8 cellular contexts compared by ENCODE assay signal in genomic region chr11:111879637-111879960, GRCh38. TPM values are rescaled to one million over a fixed set of nuclear protein-coding genes. Genes with fewer than 3 reads are reported as not detected.
DNase-seq lines count a peak whose midpoint lies in the region; ATAC-seq and TF ChIP-seq lines count a peak whose summit lies in the region.

No MANE protein-coding gene starts in this region.

- H3K9me3 Mint-ChIP-seq in osteocyte (ENCODE audit: unreplicated experiment) = no peaks in the 10 kb centered on the region

- no peaks in the 10 kb centered on the region for H3K27me3 Mint-ChIP-seq in osteocyte (ENCODE audit: unreplicated experiment)

- peaks cover 16% of the 10 kb centered on the region for H3K4me1 Mint-ChIP-seq in osteocyte (ENCODE audit: unreplicated experiment)

- H3K36me3 Mint-ChIP-seq in osteocyte (ENCODE audit: unreplicated experiment) = peaks cover 2% of the 10 kb centered on the region

- H3K27ac Mint-ChIP-seq in osteocyte (ENCODE audit: unreplicated experiment) = peak overlapping the region; percentile 100

- H3K4me3 ChIP-seq in NT2/D1 (ENCODE audit: insufficient read length, low read depth) = peak overlapping the region; percentile 81
- peak overlapping the region; percentile 77 for H3K4me3 ChIP-seq in epithelial cell of proximal tubule (ENCODE audit: low read depth, low read length)

- peak; percentile 4 for ATAC-seq in GM18511 (IDR thresholded peaks at IDR 0.05; ENCODE audit: unreplicated experiment)
- ATAC-seq in GM21717 (IDR thresholded peaks at IDR 0.05; ENCODE audit: unreplicated experiment) = no peak

- H3K9ac ChIP-seq in NT2/D1 (ENCODE audit: insufficient read length, low read depth) = peak overlapping the region; percentile 88

- DNase-seq in NT2/D1 (ENCODE audit: low read depth, low spot score) = no peak
- DNase-seq in epithelial cell of proximal tubule (ENCODE audit: low read depth) = no peak
- DNase-seq in osteocyte (ENCODE audit: extremely low spot score, unreplicated experiment) = no peak
- no peak for DNase-seq in 8988T
- no peak for DNase-seq in NCI-H1105 treated with DMSO at 0.1 percent for 48 hours (lab: John Stamatoyannopoulos, UW)
- no peak for DNase-seq in SHP77 (lab: John Stamatoyannopoulos, UW)

- TF ChIP-seq CTCF in epithelial cell of proximal tubule (conservative IDR thresholded peaks at IDR 0.05; ENCODE audit: low read depth, low read length) (no peak), osteocyte (IDR thresholded peaks at IDR 0.05) (no peak)

- H3K4me3 Mint-ChIP-seq in osteocyte (ENCODE audit: unreplicated experiment) = peak overlapping the region; percentile 95

- H3K9me3 ChIP-seq in NT2/D1 (ENCODE audit: insufficient read depth, low read length) = no peaks in the 10 kb centered on the region

- no peaks in the 10 kb centered on the region for H3K4me1 ChIP-seq in NT2/D1 (ENCODE audit: insufficient read depth, insufficient read length)

- peaks cover 4% of the 10 kb centered on the region for H3K36me3 ChIP-seq in NT2/D1 (ENCODE audit: insufficient read depth, insufficient read length, low read length)

- no peaks in the 10 kb centered on the region for H3K27me3 ChIP-seq in NT2/D1 (ENCODE audit: insufficient read depth, insufficient read length)

RNA-seq across cellular contexts. Expression of gene CFAP68, which starts 0.3 kb away (rescaled TPM):
- total RNA-seq in epithelial cell of proximal tubule = 20.0 and 29.5 TPM in 2 replicates
- total RNA-seq in osteocyte = 12.5 and 17.2 TPM in 2 replicates

RNA-seq across cellular contexts. Expression of gene FDXACB1, which starts 0.6 kb away (rescaled TPM):
- total RNA-seq in epithelial cell of proximal tubule = 1.1 and 3.8 TPM in 2 replicates
- 1.9 and 2.5 TPM in 2 replicates for total RNA-seq in osteocyte

RNA-seq across cellular contexts. Expression of gene ALG9, which starts 8.2 kb away (rescaled TPM):
- total RNA-seq in epithelial cell of proximal tubule (19.2 and 29.8 TPM in 2 replicates), osteocyte (34.1 and 41.7 TPM in 2 replicates)

RNA-seq across cellular contexts. Expression of gene CRYAB, which starts 32.0 kb away (rescaled TPM):
- total RNA-seq in epithelial cell of proximal tubule = 5.9 and 25.8 TPM in 2 replicates
- 35.5 and 42.3 TPM in 2 replicates for total RNA-seq in osteocyte

RNA-seq across cellular contexts. Expression of gene HSPB2, which starts 32.9 kb away (rescaled TPM):
- 0.29 TPM in 1 of 2 replicates, not detected in the other for total RNA-seq in epithelial cell of proximal tubule
- total RNA-seq in osteocyte = 0.34 TPM in 1 of 2 replicates, not detected in the other
